ENCODE assay signal across 6 cellular contexts in genomic region chr11:65557280-65558001, GRCh38. TPM values are rescaled to one million over a fixed set of nuclear protein-coding genes. Genes with fewer than 3 reads are reported as not detected.
DNase-seq lines count a peak whose midpoint lies in the region; FAIRE-seq and TF ChIP-seq lines count a peak whose summit lies in the region.

No MANE protein-coding gene starts in this region.

- H3K4me2 ChIP-seq in osteoblast (ENCODE audit: insufficient read depth, low read length): peak overlapping the region; percentile 84

- H3K79me2 ChIP-seq in osteoblast (ENCODE audit: insufficient read depth, low read length): peaks cover 41% of the 10 kb centered on the region

- peak; percentile 69 for FAIRE-seq in HTR-8/SVneo (lab: Jason Lieb, UNC)

- DNase-seq in HTR-8/SVneo (ENCODE audit: insufficient read length, low spot score) (no peak), caudate nucleus (lab: John Stamatoyannopoulos, UW) (peak in 13 of 61 donors; percentile 20 to 54 (median 36)), osteoblast (ENCODE audit: insufficient read length, low spot score, missing footprints) (no peak), CD1c-positive myeloid dendritic cell (ENCODE audit: extremely low spot score) (no peak), NCI-H2081 (lab: John Stamatoyannopoulos, UW) (no peak), SKM-1 (lab: John Stamatoyannopoulos, UW; ENCODE audit: unreplicated experiment) (no peak)

- no peaks in the 10 kb centered on the region for H3K27me3 ChIP-seq in osteoblast (ENCODE audit: insufficient read depth, low read length)

- H2AFZ ChIP-seq in osteoblast (ENCODE audit: low read length): no peak overlapping the region

- no peak for TF ChIP-seq CTCF in osteoblast (IDR thresholded peaks at IDR 0.05; ENCODE audit: extremely low read depth, low read depth, low read length)

- H3K4me3 ChIP-seq in osteoblast (ENCODE audit: insufficient read depth, low read length): peak overlapping the region; percentile 82

- peak overlapping the region; percentile 96 for H3K27ac ChIP-seq in caudate nucleus (ENCODE audit: low read depth, low read length)
- H3K27ac ChIP-seq in osteoblast (ENCODE audit: low read depth, low read length): peak overlapping the region; percentile 73

- no peaks in the 10 kb centered on the region for H3K9me3 ChIP-seq in osteoblast (ENCODE audit: low read depth, low read length)

- peaks cover 50% of the 10 kb centered on the region for H3K4me1 ChIP-seq in osteoblast (ENCODE audit: insufficient read depth, low read length)

- peaks cover 22% of the 10 kb centered on the region for H4K20me1 ChIP-seq in osteoblast (ENCODE audit: insufficient read depth, low read length)

- H3K36me3 ChIP-seq in osteoblast (ENCODE audit: insufficient read depth, low read length): peaks cover 6% of the 10 kb centered on the region

RNA-seq across cellular contexts. Expression of gene LTBP3, which starts 0.7 kb away (rescaled TPM):
- 40.7 and 41.6 TPM in 2 replicates for total RNA-seq in osteoblast

RNA-seq across cellular contexts. Expression of gene ZNRD2, which starts 12.8 kb away (rescaled TPM):
- total RNA-seq in osteoblast: 37.1 and 42.3 TPM in 2 replicates

RNA-seq across cellular contexts. Expression of gene FAM89B, which starts 14.9 kb away (rescaled TPM):
- 31.5 and 36.2 TPM in 2 replicates for total RNA-seq in osteoblast

RNA-seq across cellular contexts. Expression of gene EHBP1L1, which starts 18.4 kb away (rescaled TPM):
- 43.9 and 58.6 TPM in 2 replicates for total RNA-seq in osteoblast

RNA-seq across cellular contexts. Expression of gene SCYL1, which starts 32.6 kb away (rescaled TPM):
- total RNA-seq in osteoblast: 109 and 115 TPM in 2 replicates
